8 cellular contexts compared by ENCODE assay signal in genomic region chr9:78236511-78236950, GRCh38. TPM values are rescaled to one million over a fixed set of nuclear protein-coding genes. Genes with fewer than 3 reads are reported as not detected.
DNase-seq lines count a peak whose midpoint lies in the region; ATAC-seq lines count a peak whose summit lies in the region.

No MANE protein-coding gene starts in this region.

- H3K36me3 Mint-ChIP-seq in activated naive CD8-positive, alpha-beta T cell treated with anti-CD3 and anti-CD28 coated beads for 36 hours, result peaks cover 22% of the 10 kb centered on the region
- H3K36me3 Mint-ChIP-seq in stimulated activated naive B cell treated with anti-CD40 and anti-IgM and Interleukin-4, amounts not matched to agents 10 μg/mL and 1 μg/mL and 100 μg/mL, for 72 hours, result peaks cover 14 to 28% of the 10 kb centered on the region in 2 donors

- H3K27me3 ChIP-seq in HUES64 (ENCODE audit: insufficient read depth, low read length), result no peaks in the 10 kb centered on the region
- no peaks in the 10 kb centered on the region for H3K27me3 ChIP-seq in iPS-18a (ENCODE audit: control insufficient read depth, insufficient read depth, low read length)

- H3K9me3 ChIP-seq in HUES64 (ENCODE audit: insufficient read depth, low read depth, low read length), result no peaks in the 10 kb centered on the region
- H3K9me3 ChIP-seq in iPS-18a (ENCODE audit: control insufficient read depth, low read depth, low read length), result no peaks in the 10 kb centered on the region

- peak overlapping the region; percentile 85 for H3K9ac ChIP-seq in HUES64 (ENCODE audit: low read depth, low read length)
- H3K9ac ChIP-seq in iPS-18a (ENCODE audit: low read length), result peak overlapping the region; percentile 67

- H3K4me3 ChIP-seq in HUES64 (ENCODE audit: low read length) (peak overlapping the region; percentile 98), iPS-18a (ENCODE audit: low read length) (peak overlapping the region; percentile 94)

- H3K4me3 Mint-ChIP-seq in activated naive CD8-positive, alpha-beta T cell treated with anti-CD3 and anti-CD28 coated beads for 36 hours, result peak overlapping the region; percentile 94
- peak overlapping the region; percentile 93 to 96 for H3K4me3 Mint-ChIP-seq in stimulated activated naive B cell treated with anti-CD40 and anti-IgM and Interleukin-4, amounts not matched to agents 10 μg/mL and 1 μg/mL and 100 μg/mL, for 72 hours

- H3K27ac ChIP-seq in HUES64 (ENCODE audit: low read depth, low read length), result peak overlapping the region; percentile 82
- H3K27ac ChIP-seq in iPS-18a (ENCODE audit: low read length), result no peak overlapping the region

- H3K27me3 Mint-ChIP-seq in activated naive CD8-positive, alpha-beta T cell treated with anti-CD3 and anti-CD28 coated beads for 36 hours, result no peaks in the 10 kb centered on the region
- H3K27me3 Mint-ChIP-seq in stimulated activated naive B cell treated with anti-CD40 and anti-IgM and Interleukin-4, amounts not matched to agents 10 μg/mL and 1 μg/mL and 100 μg/mL, for 72 hours, result no peaks in the 10 kb centered on the region

- H3K4me1 ChIP-seq in HUES64 (ENCODE audit: insufficient read depth, low read length) (peaks cover 4% of the 10 kb centered on the region), iPS-18a (ENCODE audit: control insufficient read depth, low read depth, low read length) (peaks cover 15% of the 10 kb centered on the region)

- H3K9me3 Mint-ChIP-seq in activated naive CD8-positive, alpha-beta T cell treated with anti-CD3 and anti-CD28 coated beads for 36 hours, result no peaks in the 10 kb centered on the region
- H3K9me3 Mint-ChIP-seq in stimulated activated naive B cell treated with anti-CD40 and anti-IgM and Interleukin-4, amounts not matched to agents 10 μg/mL and 1 μg/mL and 100 μg/mL, for 72 hours, result no peaks in the 10 kb centered on the region

- peak; percentile 12 for ATAC-seq in GM21381 (IDR thresholded peaks at IDR 0.05; ENCODE audit: unreplicated experiment)
- peak in 1 of 2 donors; percentile 15 for ATAC-seq in stimulated activated naive B cell treated with anti-CD40 and anti-IgM and Interleukin-4, amounts not matched to agents 10 μg/mL and 1 μg/mL and 100 μg/mL, for 72 hours (replicated peaks)

- peaks cover 23% of the 10 kb centered on the region for H3K36me3 ChIP-seq in HUES64 (ENCODE audit: insufficient read depth, low read length)
- H3K36me3 ChIP-seq in iPS-18a (ENCODE audit: control insufficient read depth, low read depth, low read length), result peaks cover 13% of the 10 kb centered on the region

- peaks cover 27% of the 10 kb centered on the region for H3K4me1 Mint-ChIP-seq in activated naive CD8-positive, alpha-beta T cell treated with anti-CD3 and anti-CD28 coated beads for 36 hours
- H3K4me1 Mint-ChIP-seq in stimulated activated naive B cell treated with anti-CD40 and anti-IgM and Interleukin-4, amounts not matched to agents 10 μg/mL and 1 μg/mL and 100 μg/mL, for 72 hours, result peaks cover 18 to 19% of the 10 kb centered on the region in 2 donors

- DNase-seq in EL, result peak; percentile 34
- no peak for DNase-seq in activated naive CD8-positive, alpha-beta T cell treated with anti-CD3 and anti-CD28 coated beads for 36 hours
- no peak for DNase-seq in stimulated activated naive B cell treated with anti-CD40 and anti-IgM and Interleukin-4, amounts not matched to agents 10 μg/mL and 1 μg/mL and 100 μg/mL, for 72 hours
- DNase-seq in stimulated activated naive CD4-positive, alpha-beta T cell (lab: John Stamatoyannopoulos, UW), result no peak
- DNase-seq in stimulated activated CD4-positive, alpha-beta T cell treated with anti-CD3 and anti-CD28 coated beads, Interleukin-1b, Interleukin-23, amount 100 ng/mL, for 48 hours, result no peak

- WGBS in HUES64, result 1% methylated on average over 13 of the region's 13 CpGs

- H3K27ac Mint-ChIP-seq in activated naive CD8-positive, alpha-beta T cell treated with anti-CD3 and anti-CD28 coated beads for 36 hours, result peak overlapping the region; percentile 74
- H3K27ac Mint-ChIP-seq in stimulated activated naive B cell treated with anti-CD40 and anti-IgM and Interleukin-4, amounts not matched to agents 10 μg/mL and 1 μg/mL and 100 μg/mL, for 72 hours, result peak overlapping the region; percentile 93

RNA-seq across cellular contexts. Expression of gene CEP78, which starts 0.7 kb away (rescaled TPM):
- 35.5 TPM for polyA plus RNA-seq in HUES64 (2013, experiment 1 of 2)
- 36.0 TPM for polyA plus RNA-seq in HUES64 (2013, experiment 2 of 2)
- total RNA-seq in activated naive CD8-positive, alpha-beta T cell treated with anti-CD3 and anti-CD28 coated beads for 36 hours, result 10 to 100 TPM; 41.1 to 41.8 TPM
